Comparison of ENCODE assay signal across 18 cellular contexts in the genomic region with DNA sequence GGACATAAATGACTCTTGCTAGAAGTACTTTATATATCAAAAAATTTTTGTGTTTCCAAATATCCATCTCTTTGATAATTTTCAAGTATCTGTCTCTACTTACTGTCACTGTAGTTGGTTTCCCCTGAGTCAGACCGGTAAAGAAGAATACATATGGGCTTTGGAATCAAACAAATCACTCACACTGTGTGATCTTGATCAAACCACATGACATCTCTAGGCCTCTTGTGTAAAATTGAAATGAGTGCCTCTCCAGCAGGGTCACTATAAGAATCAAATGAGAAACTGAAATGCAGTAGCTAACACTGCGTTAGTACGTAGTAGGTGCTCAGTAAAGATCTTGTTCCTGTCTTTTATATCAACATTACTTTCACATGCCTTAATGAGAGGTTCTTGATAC.
DNase-seq lines count a peak whose midpoint lies in the region; ATAC-seq, FAIRE-seq and TF ChIP-seq lines count a peak whose summit lies in the region.
"Had no signal": no experiment of that assay in that cellular context is flagged by ENCODE, and none has a peak within 500 bp of the region (broad histone marks: within the 10 kb centered on the region; RNA-seq: fewer than 3 reads in every experiment).

No MANE protein-coding gene starts in this region.

- TF ChIP-seq POLR2A in GM12891 (IDR thresholded peaks at IDR 0.05; ENCODE audit: low read depth, low read length), result no peak
- no peak for TF ChIP-seq POLR2A in suprapubic skin (IDR thresholded peaks at IDR 0.05)

- peak overlapping the region; percentile 47 for H3K27ac Mint-ChIP-seq in activated T-helper 17 cell treated with anti-CD3 and anti-CD28 coated beads, Interleukin-2, amount 50 U/mL, for 72 hours
- H3K27ac Mint-ChIP-seq: H9 had no signal

- peaks cover 22 to 100% (median 84%) of the 10 kb centered on the region in 10 experiments for H3K4me1 ChIP-seq in BLaER1 treated with 17β-estradiol and CSF1 and Interleukin-3, amounts not matched to agents 10 nM and 100 nM
- no peaks in the 10 kb centered on the region for H3K4me1 ChIP-seq in suprapubic skin

- H3K9me3 ChIP-seq in BLaER1 treated with 17β-estradiol and CSF1 and Interleukin-3, amounts not matched to agents 10 nM and 100 nM (replicated peaks in 1 of 11), result peaks cover 0 to 23% (median 10%) of the 10 kb centered on the region in 11 experiments; a peak in 8 of 22 replicates
- no peaks in the 10 kb centered on the region for H3K9me3 ChIP-seq in suprapubic skin

- FAIRE-seq in GM12891 (lab: Jason Lieb, UNC) (peak; percentile 67), GM19239 (lab: Jason Lieb, UNC) (no peak)
- FAIRE-seq: HepG2 had no signal

- H3K27ac ChIP-seq in BLaER1 treated with 17β-estradiol and CSF1 and Interleukin-3, amounts not matched to agents 10 nM and 100 nM, result peak overlapping the region in 5 of 11 experiments; percentile 5 to 72 (median 50); a peak in 5 of 22 replicates
- H3K27ac ChIP-seq in suprapubic skin, result no peak overlapping the region
- H3K27ac ChIP-seq: C4-2B, KMS-11 had no signal

- peaks cover 3% of the 10 kb centered on the region for H3K9me3 Mint-ChIP-seq in activated T-cell treated with anti-CD3 and anti-CD28 coated beads, Interleukin-2, amount 50 U/mL, for 4 hours
- no peaks in the 10 kb centered on the region for H3K9me3 Mint-ChIP-seq in activated T-helper 17 cell treated with anti-CD3 and anti-CD28 coated beads, Interleukin-2, amount 50 U/mL, for 72 hours
- H3K9me3 Mint-ChIP-seq: H9 had no signal

- H3K4me3 ChIP-seq in BLaER1 treated with 17β-estradiol and CSF1 and Interleukin-3, amounts not matched to agents 10 nM and 100 nM, result no peak overlapping the region
- no peak overlapping the region for H3K4me3 ChIP-seq in suprapubic skin

- H3K4me1 Mint-ChIP-seq in activated T-cell treated with anti-CD3 and anti-CD28 coated beads, Interleukin-2, amount 50 U/mL, for 4 hours (ENCODE audit: low read depth), result peaks cover 94% of the 10 kb centered on the region
- peaks cover 78% of the 10 kb centered on the region for H3K4me1 Mint-ChIP-seq in activated T-helper 17 cell treated with anti-CD3 and anti-CD28 coated beads, Interleukin-2, amount 50 U/mL, for 72 hours
- H3K4me1 Mint-ChIP-seq: H9 had no signal

- no peaks in the 10 kb centered on the region for H3K36me3 Mint-ChIP-seq in activated T-cell treated with anti-CD3 and anti-CD28 coated beads, Interleukin-2, amount 50 U/mL, for 4 hours (ENCODE audit: insufficient read depth)
- no peaks in the 10 kb centered on the region for H3K36me3 Mint-ChIP-seq in activated T-helper 17 cell treated with anti-CD3 and anti-CD28 coated beads, Interleukin-2, amount 50 U/mL, for 72 hours (ENCODE audit: low read depth)

- 91% methylated on average over 3 of the region's 3 CpGs for WGBS in suprapubic skin

- H3K36me3 ChIP-seq in BLaER1 treated with 17β-estradiol and CSF1 and Interleukin-3, amounts not matched to agents 10 nM and 100 nM, result no peaks in the 10 kb centered on the region
- H3K36me3 ChIP-seq in suprapubic skin, result no peaks in the 10 kb centered on the region

- no peaks in the 10 kb centered on the region for H4K20me1 ChIP-seq in BLaER1 treated with 17β-estradiol and CSF1 and Interleukin-3, amounts not matched to agents 10 nM and 100 nM

- no peak overlapping the region for H3K4me3 Mint-ChIP-seq in activated T-cell treated with anti-CD3 and anti-CD28 coated beads, Interleukin-2, amount 50 U/mL, for 4 hours
- peak overlapping the region; percentile 62 for H3K4me3 Mint-ChIP-seq in activated T-helper 17 cell treated with anti-CD3 and anti-CD28 coated beads, Interleukin-2, amount 50 U/mL, for 72 hours
- H3K4me3 Mint-ChIP-seq: H9 had no signal

- no peaks in the 10 kb centered on the region for H3K27me3 Mint-ChIP-seq in activated T-cell treated with anti-CD3 and anti-CD28 coated beads, Interleukin-2, amount 50 U/mL, for 4 hours (ENCODE audit: low read depth)
- no peaks in the 10 kb centered on the region for H3K27me3 Mint-ChIP-seq in activated T-helper 17 cell treated with anti-CD3 and anti-CD28 coated beads, Interleukin-2, amount 50 U/mL, for 72 hours

- no peaks in the 10 kb centered on the region for H3K27me3 ChIP-seq in BLaER1 treated with 17β-estradiol and CSF1 and Interleukin-3, amounts not matched to agents 10 nM and 100 nM
- H3K27me3 ChIP-seq in suprapubic skin, result no peaks in the 10 kb centered on the region

- ATAC-seq in activated T-cell treated with anti-CD3 and anti-CD28 coated beads, Interleukin-2, amount 50 U/mL, for 4 hours, result peak; percentile 76 to 87
- peak; percentile 73 for ATAC-seq in activated T-helper 17 cell treated with anti-CD3 and anti-CD28 coated beads, Interleukin-2, amount 50 U/mL, for 72 hours (replicated peaks)
- ATAC-seq: HepG2 had no signal

- TF ChIP-seq EP300 in suprapubic skin (IDR thresholded peaks at IDR 0.05), result no peak

- TF ChIP-seq CTCF in suprapubic skin (IDR thresholded peaks at IDR 0.05), result no peak

- H3K9ac ChIP-seq in BLaER1 treated with 17β-estradiol and CSF1 and Interleukin-3, amounts not matched to agents 10 nM and 100 nM, result no peak overlapping the region
- H3K9ac ChIP-seq: KMS-11 had no signal

- H3K4me2 ChIP-seq in BLaER1 treated with 17β-estradiol and CSF1 and Interleukin-3, amounts not matched to agents 10 nM and 100 nM, result peak overlapping the region in 6 of 11 experiments; percentile 17 to 82 (median 62); a peak in 12 of 22 replicates
- H3K4me2 ChIP-seq: KMS-11 had no signal

- DNase-seq in activated T-cell treated with anti-CD3 and anti-CD28 coated beads, Interleukin-2, amount 50 U/mL, for 4 hours, result no peak
- DNase-seq in activated T-cell treated with anti-CD3 and anti-CD28 coated beads for 4 hours (no peak), GM12891 (ENCODE audit: insufficient read length, low spot score) (no peak), NCI-H1105 (lab: John Stamatoyannopoulos, UW) (no peak), GM19239 (ENCODE audit: insufficient read length, low spot score) (no peak), suprapubic skin (ENCODE audit: low spot score in 2 of 2) (no peak)
- DNase-seq: GDM1, H9, NCI-H1436 treated with DMSO at 0.1 percent for 48 hours, NCI-H2029, NCI-H345, NCI-H524 treated with DMSO at 0.1 percent for 48 hours, SHP77 treated with DMSO at 0.1 percent for 48 hours had no signal

TF ChIP-seq in GM12891, 5 proteins besides CTCF, POLR2A, EP300 and RAD21:
- TF ChIP-seq PAX5 (IDR thresholded peaks at IDR 0.05; ENCODE audit: insufficient read depth, low read length, severe bottlenecking) (no peak), POU2F2 (IDR thresholded peaks at IDR 0.05; ENCODE audit: low read depth, low read length) (no peak), POLR2AphosphoS5 (IDR thresholded peaks at IDR 0.05; ENCODE audit: low read depth, low read length) (no peak), SPI1 (IDR thresholded peaks at IDR 0.05; ENCODE audit: low read depth, low read length) (no peak), TAF1 (IDR thresholded peaks at IDR 0.05; ENCODE audit: low read depth, low read length) (no peak)
